Comparison of ENCODE assay signal across 8 cellular contexts in the genomic region with DNA sequence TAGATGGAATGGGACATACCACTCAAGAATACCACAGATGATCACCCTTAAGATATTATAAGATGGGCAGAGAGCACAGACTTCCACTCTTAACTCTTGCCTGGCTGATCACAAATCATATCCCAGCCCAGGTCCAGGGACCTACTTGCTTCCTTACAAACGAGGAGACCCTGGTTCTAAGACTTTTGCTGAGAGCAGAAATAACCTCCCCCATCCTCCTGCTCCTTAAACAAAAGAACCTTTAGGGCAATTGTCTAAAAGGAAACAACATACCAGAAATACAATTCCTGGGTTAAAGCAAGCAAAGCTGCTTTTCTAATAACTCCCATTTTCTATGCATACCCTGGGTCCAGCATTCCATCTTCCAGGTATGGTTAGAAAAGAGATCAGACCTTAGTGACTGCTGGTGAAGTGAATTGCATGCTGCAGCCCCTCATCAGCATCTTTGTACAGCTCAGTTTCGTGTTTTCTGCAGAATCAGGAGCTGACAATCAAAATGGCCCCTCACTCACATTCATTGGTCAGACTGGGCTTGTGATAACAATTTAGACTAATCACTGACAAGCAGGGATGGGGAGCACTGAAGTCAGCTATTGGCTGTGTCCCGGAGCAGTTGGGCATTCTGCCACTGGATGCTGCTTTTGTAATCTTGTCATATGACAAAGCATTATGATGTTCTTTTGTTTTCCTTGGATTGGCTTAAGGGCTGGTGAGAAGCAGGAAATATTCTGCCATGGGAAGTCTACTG. TPM values are rescaled to one million over a fixed set of nuclear protein-coding genes. Genes with fewer than 3 reads are reported as not detected.
DNase-seq lines count a peak whose midpoint lies in the region; ATAC-seq and TF ChIP-seq lines count a peak whose summit lies in the region.
"Had no signal": no experiment of that assay in that cellular context is flagged by ENCODE, and none has a peak within 500 bp of the region (broad histone marks: within the 10 kb centered on the region; RNA-seq: fewer than 3 reads in every experiment).

No MANE protein-coding gene starts in this region.

- intact Hi-C loops in left lung (cut with DNase I), result no loop called here

- H3K9me3 ChIP-seq in left lung (no peaks in the 10 kb centered on the region), tibial nerve (no peaks in the 10 kb centered on the region)

- no peak for TF ChIP-seq POLR2A in tibial nerve (IDR thresholded peaks at IDR 0.05)

- peak; percentile 51 for DNase-seq in NCI-H1436 (lab: John Stamatoyannopoulos, UW)
- DNase-seq in cardiac fibroblast (ENCODE audit: low read depth in 2 of 2), result peak; percentile 88 to 96
- no peak for DNase-seq in left lung
- peak; percentile 78 to 83 for DNase-seq in tibial nerve (ENCODE audit: low spot score in 2 of 2)
- no peak for DNase-seq in T-helper 9 cell
- DNase-seq: amniotic stem cell had no signal

- ATAC-seq in left lung (peak; percentile 34), HG03457 (IDR thresholded peaks at IDR 0.05; ENCODE audit: unreplicated experiment) (no peak), HG03571 (IDR thresholded peaks at IDR 0.05; ENCODE audit: unreplicated experiment) (no peak)

- H3K27me3 ChIP-seq in left lung (no peaks in the 10 kb centered on the region), tibial nerve (no peaks in the 10 kb centered on the region)

- H3K4me1 ChIP-seq in left lung (peaks cover 6 to 22% of the 10 kb centered on the region in 2 donors), tibial nerve (peaks cover 0 to 51% (median 27%) of the 10 kb centered on the region in 4 donors)

- peaks cover 0 to 46% of the 10 kb centered on the region in 2 donors for H3K36me3 ChIP-seq in left lung
- H3K36me3 ChIP-seq in tibial nerve, result peaks cover 0 to 33% (median 0%) of the 10 kb centered on the region in 3 donors

- TF ChIP-seq CTCF in cardiac fibroblast (IDR thresholded peaks at IDR 0.05; ENCODE audit: low read depth, low read length), result no peak
- TF ChIP-seq CTCF in left lung (IDR thresholded peaks at IDR 0.05), result no peak
- no peak for TF ChIP-seq CTCF in tibial nerve (IDR thresholded peaks at IDR 0.05)

- H3K4me3 ChIP-seq in cardiac fibroblast (replicated peaks in 1 of 2; ENCODE audit: low read depth in 2 of 2, low read length in 2 of 2), result peak overlapping the region in 1 of 2 donors; percentile 16
- no peak overlapping the region for H3K4me3 ChIP-seq in left lung
- no peak overlapping the region for H3K4me3 ChIP-seq in tibial nerve

- WGBS in tibial nerve, 2 donors, result 42 to 44% methylated on average over 3 of the region's 3 CpGs

- H3K27ac ChIP-seq in left lung (peak overlapping the region in 1 of 2 donors; percentile 3), tibial nerve (peak overlapping the region in 2 of 4 donors; percentile 18 to 23)

- TF ChIP-seq EP300 in tibial nerve (IDR thresholded peaks at IDR 0.05), result peak; percentile 11 to 71

RNA-seq across cellular contexts. Expression of a gene that starts 14.6 kb away (rescaled TPM):
- total RNA-seq in left lung (10 to 100 TPM; 36.2 to 48.9 TPM), tibial nerve (10 to 100 TPM in 3 of 4 donors, 1 to 10 TPM in 1; 7.2 to 24.9 (median 17.6) TPM)

RNA-seq across cellular contexts. Expression of a gene that starts 35.5 kb away (rescaled TPM):
- total RNA-seq in left lung (not detected), tibial nerve (not detected)

RNA-seq across cellular contexts. Expression of a gene that starts 40.5 kb away (rescaled TPM):
- total RNA-seq in left lung, result 10 to 100 TPM; 18.7 to 26.1 TPM
- 10 to 100 TPM in 1 of 4 donors, 1 to 10 TPM in 3; 3.3 to 11.4 (median 6.0) TPM for total RNA-seq in tibial nerve

RNA-seq across cellular contexts. Expression of a gene that starts 50.0 kb away (rescaled TPM):
- total RNA-seq in left lung (10 to 100 TPM; 30.7 to 34.8 TPM), tibial nerve (10 to 100 TPM in 3 of 4 donors, 1 to 10 TPM in 1; 7.2 to 17.0 (median 13.9) TPM)

Comparison
In these comparisons a context has a peak if more than half of its experiments do, and no peak if none do; other contexts are left out.
1. DNase-seq: peak in NCI-H1436 (single experiment), cardiac fibroblast (2 of 2) and tibial nerve (2 of 2); none in left lung (0 of 2) and T-helper 9 cell (single experiment).